ENCODE assay signal across 16 cellular contexts in the genomic region with DNA sequence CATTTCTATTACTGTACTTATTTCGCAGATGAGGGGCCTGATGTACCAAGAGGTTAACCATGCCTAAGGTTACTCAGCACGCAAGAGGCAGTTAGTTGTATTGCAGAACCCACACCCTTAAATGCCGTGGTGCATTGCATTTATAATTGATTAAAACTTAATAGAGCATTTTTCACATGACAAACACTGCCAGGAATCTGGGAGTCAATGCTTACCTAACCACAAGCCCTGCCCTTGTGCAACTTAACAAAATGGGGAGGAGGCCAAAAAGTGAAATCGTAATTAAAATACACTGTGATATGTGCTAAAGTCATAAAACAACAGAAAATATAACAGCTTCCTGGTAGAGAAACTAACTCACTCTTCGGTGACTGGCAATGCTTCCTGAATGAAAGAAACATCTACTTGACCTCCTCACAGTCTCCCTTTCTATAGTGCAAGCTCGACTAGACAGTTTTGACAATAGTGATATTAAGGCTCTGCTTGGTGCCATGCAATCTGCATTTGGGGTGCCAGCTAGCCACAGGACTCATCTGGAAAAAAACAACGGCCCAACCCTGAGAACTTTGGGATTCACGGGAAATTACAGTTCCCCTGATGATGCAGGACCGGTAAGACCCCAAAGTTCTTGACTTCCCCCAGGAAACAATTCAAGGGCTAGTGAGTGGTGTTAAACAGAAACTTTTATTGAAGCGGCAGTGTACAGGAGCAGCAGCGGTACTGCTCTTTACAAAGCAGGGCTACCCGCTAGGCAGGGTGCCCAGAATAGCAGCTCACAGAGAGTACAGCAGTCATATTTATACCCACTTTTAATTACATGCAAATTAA.
DNase-seq lines count a peak whose midpoint lies in the region; ATAC-seq and TF ChIP-seq lines count a peak whose summit lies in the region.
"Had no signal": no experiment of that assay in that cellular context is flagged by ENCODE, and none has a peak within 500 bp of the region (broad histone marks: within the 10 kb centered on the region; RNA-seq: fewer than 3 reads in every experiment).

No MANE protein-coding gene starts in this region.

- H4K8ac ChIP-seq in mesenchymal stem cell (ENCODE audit: low read length) = no peak overlapping the region

- H2AK5ac ChIP-seq in mesenchymal stem cell (ENCODE audit: low read length, severe bottlenecking) = no peak overlapping the region

- H2BK5ac ChIP-seq in mesenchymal stem cell (ENCODE audit: low read depth, low read length, poor library complexity, severe bottlenecking) = no peak overlapping the region

- H3K36me3 Mint-ChIP-seq in activated CD4-positive, alpha-beta memory T cell treated with anti-CD3 and anti-CD28 coated beads for 36 hours = no peaks in the 10 kb centered on the region
- H3K36me3 Mint-ChIP-seq: activated naive CD4-positive, alpha-beta T cell treated with anti-CD3 and anti-CD28 coated beads, Interleukin-2, amount 10 ng/mL, durations not matched to agents 7 days and 5 days had no signal

- peaks cover 2% of the 10 kb centered on the region for H3K4me1 ChIP-seq in mesenchymal stem cell (ENCODE audit: control insufficient read depth, insufficient read depth, low read depth, low read length)
- H3K4me1 ChIP-seq: prostate gland, upper lobe of left lung had no signal

- H3K9me3 ChIP-seq in mesenchymal stem cell (ENCODE audit: control insufficient read depth, low read length) = peaks cover 36% of the 10 kb centered on the region
- H3K9me3 ChIP-seq: prostate gland had no signal

- H3K9me3 Mint-ChIP-seq in activated CD4-positive, alpha-beta memory T cell treated with anti-CD3 and anti-CD28 coated beads for 36 hours = peaks cover 21% of the 10 kb centered on the region

- POLR2A ChIA-PET in activated CD4-positive, alpha-beta memory T cell treated with anti-CD3 and anti-CD28 coated beads for 36 hours (lab: Charles Lee) = no interaction called here

- H3K14ac ChIP-seq in mesenchymal stem cell (ENCODE audit: low read length in 2 of 2) = no peak overlapping the region

- H3K9ac ChIP-seq in mesenchymal stem cell (ENCODE audit: low read length) = no peak overlapping the region

- DNase-seq in AG20443 (ENCODE audit: low spot score) (peak; percentile 42), LHCN-M2 (ENCODE audit: low read depth) (peak; percentile 64), cardiac fibroblast (ENCODE audit: low read depth in 2 of 2) (peak; percentile 24 to 63), mesenchymal stem cell (peak; percentile 18), SKM-1 treated with dmso at 0.1 percent for 144 hours (lab: John Stamatoyannopoulos, UW; ENCODE audit: unreplicated experiment) (no peak), left lobe of liver (ENCODE audit: low spot score) (no peak)
- DNase-seq in activated CD4-positive, alpha-beta memory T cell treated with anti-CD3 and anti-CD28 coated beads for 36 hours = no peak
- DNase-seq: activated naive CD4-positive, alpha-beta T cell treated with anti-CD3 and anti-CD28 coated beads, Interleukin-2, amount 10 ng/mL, durations not matched to agents 7 days and 5 days; AML-193; erythroblast; NCI-H2029 treated with DMSO at 0.1 percent for 48 hours; NCI-H748 treated with DMSO at 0.1 percent for 48 hours; stimulated activated CD4-positive, alpha-beta T cell treated with anti-CD3 and anti-CD28 coated beads, Interleukin-2, amount 100 ng/mL, for 24 hours; upper lobe of left lung had no signal

- ATAC-seq in left lobe of liver = no peak
- no peak for ATAC-seq in HG02885 (IDR thresholded peaks at IDR 0.05; ENCODE audit: poor library complexity, unreplicated experiment)

- H3K4ac ChIP-seq in mesenchymal stem cell (ENCODE audit: low read depth in 1 of 2, low read length in 2 of 2) = no peak overlapping the region

- no peak overlapping the region for H3K4me3 Mint-ChIP-seq in activated CD4-positive, alpha-beta memory T cell treated with anti-CD3 and anti-CD28 coated beads for 36 hours
- H3K4me3 Mint-ChIP-seq: activated naive CD4-positive, alpha-beta T cell treated with anti-CD3 and anti-CD28 coated beads, Interleukin-2, amount 10 ng/mL, durations not matched to agents 7 days and 5 days had no signal

- H3K27ac ChIP-seq in mesenchymal stem cell (ENCODE audit: low read length, poor library complexity, severe bottlenecking) = no peak overlapping the region
- H3K27ac ChIP-seq: prostate gland, upper lobe of left lung had no signal

- intact Hi-C loops in activated CD4-positive, alpha-beta memory T cell treated with anti-CD3 and anti-CD28 coated beads for 36 hours (cut with micrococcal nuclease) = no loop called here

- peak overlapping the region in 1 of 2 experiments; percentile 41 for H3K18ac ChIP-seq in mesenchymal stem cell (ENCODE audit: low read depth in 1 of 2, low read length in 2 of 2)

- H2BK120ac ChIP-seq in mesenchymal stem cell (ENCODE audit: low read depth, low read length) = no peak overlapping the region

- H2AFZ ChIP-seq in mesenchymal stem cell (ENCODE audit: low read depth, low read length) = no peak overlapping the region

- no peak for TF ChIP-seq CTCF in cardiac fibroblast (IDR thresholded peaks at IDR 0.05; ENCODE audit: low read depth, low read length)

- H2BK15ac ChIP-seq in mesenchymal stem cell (ENCODE audit: low read depth, poor library complexity, severe bottlenecking) = no peak overlapping the region

- no peak overlapping the region for H4K91ac ChIP-seq in mesenchymal stem cell (ENCODE audit: low read length)

- CTCF ChIA-PET in activated CD4-positive, alpha-beta memory T cell treated with anti-CD3 and anti-CD28 coated beads for 36 hours (lab: Charles Lee) = no interaction called here

- no peaks in the 10 kb centered on the region for H3K36me3 ChIP-seq in mesenchymal stem cell (ENCODE audit: control insufficient read depth in 1 of 2, insufficient read depth in 2 of 2, low read depth in 1 of 2, low read length in 2 of 2)
- H3K36me3 ChIP-seq: prostate gland, upper lobe of left lung had no signal

- 97% methylated on average over 11 of the region's 12 CpGs for WGBS in mesenchymal stem cell

- no peaks in the 10 kb centered on the region for H3K27me3 Mint-ChIP-seq in activated CD4-positive, alpha-beta memory T cell treated with anti-CD3 and anti-CD28 coated beads for 36 hours
- H3K27me3 Mint-ChIP-seq: activated naive CD4-positive, alpha-beta T cell treated with anti-CD3 and anti-CD28 coated beads, Interleukin-2, amount 10 ng/mL, durations not matched to agents 7 days and 5 days had no signal

- H2BK12ac ChIP-seq in mesenchymal stem cell (ENCODE audit: low read length in 2 of 2) = no peak overlapping the region

- H3K4me3 ChIP-seq in cardiac fibroblast (replicated peaks in 1 of 2; ENCODE audit: low read depth in 2 of 2, low read length in 2 of 2) (no peak overlapping the region), mesenchymal stem cell (ENCODE audit: insufficient read depth in 1 of 2, low read depth in 1 of 2, low read length in 2 of 2) (no peak overlapping the region)
- H3K4me3 ChIP-seq: prostate gland, upper lobe of left lung had no signal

- no peaks in the 10 kb centered on the region for H3K4me1 Mint-ChIP-seq in activated CD4-positive, alpha-beta memory T cell treated with anti-CD3 and anti-CD28 coated beads for 36 hours (ENCODE audit: low read depth)
- H3K4me1 Mint-ChIP-seq: activated naive CD4-positive, alpha-beta T cell treated with anti-CD3 and anti-CD28 coated beads, Interleukin-2, amount 10 ng/mL, durations not matched to agents 7 days and 5 days had no signal

- H3K27ac Mint-ChIP-seq in activated CD4-positive, alpha-beta memory T cell treated with anti-CD3 and anti-CD28 coated beads for 36 hours = no peak overlapping the region
- H3K27ac Mint-ChIP-seq: activated naive CD4-positive, alpha-beta T cell treated with anti-CD3 and anti-CD28 coated beads, Interleukin-2, amount 10 ng/mL, durations not matched to agents 7 days and 5 days had no signal

- no peaks in the 10 kb centered on the region for H3K79me1 ChIP-seq in mesenchymal stem cell (replicated peaks; ENCODE audit: low read length, poor library complexity, severe bottlenecking)

- H3K23ac ChIP-seq in mesenchymal stem cell (ENCODE audit: low read length in 2 of 2) = no peak overlapping the region

- no peak overlapping the region for H3K4me2 ChIP-seq in mesenchymal stem cell (ENCODE audit: low read length, poor library complexity, severe bottlenecking)

- no peaks in the 10 kb centered on the region for H3K27me3 ChIP-seq in mesenchymal stem cell (ENCODE audit: control insufficient read depth in 1 of 2, insufficient read depth in 1 of 2, low read length in 2 of 2)
- H3K27me3 ChIP-seq: upper lobe of left lung had no signal

Comparison
In these comparisons a context has a peak if more than half of its experiments do, and no peak if none do; other contexts are left out.
1. DNase-seq: peak in AG20443 (single experiment), LHCN-M2 (single experiment), cardiac fibroblast (2 of 2) and mesenchymal stem cell (single experiment); none in SKM-1 treated with dmso at 0.1 percent for 144 hours (single experiment), activated CD4-positive, alpha-beta memory T cell treated with anti-CD3 and anti-CD28 coated beads for 36 hours (single experiment) and left lobe of liver (single experiment).